In the genomic region with DNA sequence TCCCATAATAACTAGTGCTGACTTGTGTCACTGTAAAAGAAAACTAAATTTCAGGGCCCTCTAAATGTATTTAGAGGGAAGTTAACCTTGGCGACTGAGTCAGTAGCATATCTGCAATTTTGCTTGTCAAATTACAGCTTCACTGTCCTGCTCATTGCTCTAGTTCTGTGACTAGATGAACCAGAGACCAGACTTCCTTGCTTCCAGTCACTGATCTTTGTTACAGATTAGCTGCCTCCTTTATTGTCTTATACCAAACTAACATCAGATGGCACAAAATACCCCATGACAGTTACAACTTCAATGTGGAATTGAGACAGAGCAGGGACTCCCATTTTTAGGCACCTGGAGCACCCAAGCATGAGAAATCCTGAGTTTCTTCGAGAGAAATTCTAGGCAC, we compare ENCODE assay signal across 22 cellular contexts.
"Had no signal": no experiment of that assay in that cellular context is flagged by ENCODE, and none has a peak within 500 bp of the region (broad histone marks: within the 10 kb centered on the region; RNA-seq: fewer than 3 reads in every experiment).

No MANE protein-coding gene starts in this region.

- H3K27ac ChIP-seq: brain microvascular endothelial cell, coronary artery, dorsolateral prefrontal cortex, gastroesophageal sphincter, neutrophil, skin epidermis, upper lobe of right lung had no signal

- H3K4me3 ChIP-seq: coronary artery, dorsolateral prefrontal cortex, gastroesophageal sphincter, right lobe of liver, skin epidermis, upper lobe of right lung had no signal

- H3K36me3 ChIP-seq: brain microvascular endothelial cell, gastroesophageal sphincter, neutrophil, right lobe of liver, upper lobe of right lung had no signal

- FAIRE-seq: astrocyte, keratinocyte had no signal

- DNase-seq: activated CD4-positive, alpha-beta T cell treated with anti-CD3 and anti-CD28 coated beads for 48 hours; activated CD4-positive, alpha-beta T cell treated with anti-CD3 and anti-CD28 coated beads, Interleukin-2, amount 50 U/mL, for 48 hours; activated CD8-positive, alpha-beta memory T cell treated with anti-CD3 and anti-CD28 coated beads for 24 hours; activated gamma-delta T cell; activated naive CD4-positive, alpha-beta T cell treated with anti-CD3 and anti-CD28 coated beads, Interleukin-2, amount 10 ng/mL, durations not matched to agents 7 days and 5 days; activated naive CD8-positive, alpha-beta T cell treated with anti-CD3 and anti-CD28 coated beads, Interleukin-2, amount 10 ng/mL, durations not matched to agents 7 days and 5 days; activated T-cell treated with anti-CD3 and anti-CD28 coated beads, Interleukin-2, amount 50 U/mL, for 1 hour; brain microvascular endothelial cell; dorsolateral prefrontal cortex; effector memory CD4-positive, alpha-beta T cell; erythroblast; hippocampal formation; right lobe of liver; stimulated activated CD4-positive, alpha-beta T cell treated with anti-CD3 and anti-CD28 coated beads, Interleukin-4, amount 100 ng/mL, for 24 hours; upper lobe of right lung had no signal

- ATAC-seq: gastroesophageal sphincter; right lobe of liver; stimulated activated effector memory CD8-positive, alpha-beta T cell treated with anti-CD3 and anti-CD28 coated beads, Interleukin-12 subunit alpha, Interleukin-12 subunit beta, amount 100 ng/mL, for 72 hours; upper lobe of right lung had no signal

- H3K9me3 ChIP-seq: gastroesophageal sphincter, neutrophil, right lobe of liver, upper lobe of right lung had no signal

- H3K4me1 ChIP-seq: gastroesophageal sphincter, right lobe of liver, upper lobe of right lung had no signal

- H3K27me3 ChIP-seq: brain microvascular endothelial cell, dorsolateral prefrontal cortex, gastroesophageal sphincter, neutrophil, right lobe of liver, upper lobe of right lung had no signal
